In genomic region chr13:93227280-93227905, GRCh38 we compare ENCODE assay signal across 8 cellular contexts. TPM values are rescaled to one million over a fixed set of nuclear protein-coding genes. Genes with fewer than 3 reads are reported as not detected.
DNase-seq lines count a peak whose midpoint lies in the region; ATAC-seq and TF ChIP-seq lines count a peak whose summit lies in the region.

No MANE protein-coding gene starts in this region.

- DNase-seq in DMS 273 treated with DMSO at 0.1 percent for 48 hours (lab: John Stamatoyannopoulos, UW): peak; percentile 34
- DNase-seq in NCI-H146 treated with DMSO at 0.1 percent for 48 hours (lab: John Stamatoyannopoulos, UW; ENCODE audit: unreplicated experiment): peak; percentile 68
- peak; percentile 86 for DNase-seq in astrocyte of the hippocampus (ENCODE audit: low read depth, low spot score)
- peak; percentile 78 for DNase-seq in islet precursor cell
- DNase-seq in suprapubic skin (ENCODE audit: low spot score in 2 of 2): peak in 1 of 2 donors; percentile 59
- no peak for DNase-seq in activated CD4-positive, alpha-beta T cell treated with anti-CD3 and anti-CD28 coated beads, Interleukin-2, amount 50 U/mL, for 4 hours

- H3K4me3 ChIP-seq in suprapubic skin: peak overlapping the region; percentile 54

- no peak for TF ChIP-seq CTCF in suprapubic skin (IDR thresholded peaks at IDR 0.05)

- H3K36me3 ChIP-seq in suprapubic skin: no peaks in the 10 kb centered on the region

- no peaks in the 10 kb centered on the region for H3K9me3 ChIP-seq in suprapubic skin

- peaks cover 17% of the 10 kb centered on the region for H3K27me3 ChIP-seq in suprapubic skin

- WGBS in suprapubic skin: 0% methylated on average over 11 of the region's 56 CpGs

- no peak for ATAC-seq in GM19324 (IDR thresholded peaks at IDR 0.05; ENCODE audit: low FRiP score, unreplicated experiment)
- ATAC-seq in HG02884 (IDR thresholded peaks at IDR 0.05; ENCODE audit: unreplicated experiment): no peak

- TF ChIP-seq EP300 in suprapubic skin (IDR thresholded peaks at IDR 0.05): no peak

- peaks cover 23% of the 10 kb centered on the region for H3K4me1 ChIP-seq in suprapubic skin

- no peak for TF ChIP-seq POLR2A in suprapubic skin (IDR thresholded peaks at IDR 0.05)

- peak overlapping the region; percentile 64 for H3K27ac ChIP-seq in suprapubic skin

RNA-seq across cellular contexts. Expression of gene GPC6, which starts 0.8 kb away (rescaled TPM):
- total RNA-seq in suprapubic skin: 1 to 10 TPM; 2.7 to 5.7 (median 4.4) TPM

Comparison
In these comparisons a context has a peak if more than half of its experiments do, and no peak if none do; other contexts are left out.
1. DNase-seq: peak in DMS 273 treated with DMSO at 0.1 percent for 48 hours (single experiment), NCI-H146 treated with DMSO at 0.1 percent for 48 hours (single experiment), astrocyte of the hippocampus (single experiment) and islet precursor cell (single experiment); none in activated CD4-positive, alpha-beta T cell treated with anti-CD3 and anti-CD28 coated beads, Interleukin-2, amount 50 U/mL, for 4 hours (0 of 2).